In the genomic region with DNA sequence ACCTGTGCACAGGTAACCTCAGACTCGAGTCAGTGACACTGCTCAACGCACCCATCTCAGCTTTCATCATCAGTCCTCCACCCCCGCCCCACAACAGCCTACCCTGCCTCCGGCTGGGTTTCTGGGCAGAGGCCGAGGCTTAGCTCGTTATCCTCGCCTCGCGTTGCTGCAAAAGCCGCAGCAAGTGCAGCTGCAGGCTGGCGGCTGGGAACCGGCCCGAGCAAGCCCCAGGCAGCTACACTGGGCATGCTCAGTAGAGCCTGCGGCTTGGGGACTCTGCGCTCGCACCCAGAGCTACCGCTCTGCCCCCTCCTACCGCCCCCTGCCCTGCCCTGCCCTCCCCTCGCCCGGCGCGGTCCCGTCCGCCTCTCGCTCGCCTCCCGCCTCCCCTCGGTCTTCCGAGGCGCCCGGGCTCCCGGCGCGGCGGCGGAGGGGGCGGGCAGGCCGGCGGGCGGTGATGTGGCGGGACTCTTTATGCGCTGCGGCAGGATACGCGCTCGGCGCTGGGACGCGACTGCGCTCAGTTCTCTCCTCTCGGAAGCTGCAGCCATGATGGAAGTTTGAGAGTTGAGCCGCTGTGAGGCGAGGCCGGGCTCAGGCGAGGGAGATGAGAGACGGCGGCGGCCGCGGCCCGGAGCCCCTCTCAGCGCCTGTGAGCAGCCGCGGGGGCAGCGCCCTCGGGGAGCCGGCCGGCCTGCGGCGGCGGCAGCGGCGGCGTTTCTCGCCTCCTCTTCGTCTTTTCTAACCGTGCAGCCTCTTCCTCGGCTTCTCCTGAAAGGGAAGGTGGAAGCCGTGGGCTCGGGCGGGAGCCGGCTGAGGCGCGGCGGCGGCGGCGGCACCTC, we compare ENCODE assay signal across 8 cellular contexts. TPM values are rescaled to one million over a fixed set of nuclear protein-coding genes. Genes with fewer than 3 reads are reported as not detected.
A peak's percentile ranks its signal among the peaks of the same experiment; 100 is the strongest.
DNase-seq lines count a peak whose midpoint lies in the region; ATAC-seq and TF ChIP-seq lines count a peak whose summit lies in the region.

A gene with protein sequence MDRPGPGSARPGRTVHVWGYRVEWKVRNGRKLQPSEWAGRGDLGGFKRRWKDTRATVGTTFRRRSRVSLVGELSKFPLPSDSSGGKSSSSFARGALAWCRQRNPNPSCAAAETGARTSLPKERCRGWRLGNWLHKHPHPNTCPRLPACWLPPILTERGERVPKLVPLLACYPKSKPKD (minus strand): TSS at position 432 of the 842 bp plus-strand sequence. CDS start 1,046 bp downstream, outside the sequence.
A gene (plus strand): TSS at position 524 of the 842 bp plus-strand sequence. CDS start 845 bp downstream, outside the sequence.

- H3K27me3 ChIP-seq in OCI-LY3 (ENCODE audit: low read depth, low read length) (no peaks in the 10 kb centered on the region), mucosa of rectum (ENCODE audit: control insufficient read depth in 2 of 2, insufficient read depth in 2 of 2, low read length in 2 of 2) (no peaks in the 10 kb centered on the region)

- peak; percentile 32 for ATAC-seq in GM21360 (IDR thresholded peaks at IDR 0.05; ENCODE audit: unreplicated experiment)

- peak within 1 kb of the TSS; percentile 85 for H3K4me2 ChIP-seq in OCI-LY3 (ENCODE audit: low read length)

- H3K27ac ChIP-seq in OCI-LY3 (ENCODE audit: low read length) (peak within 1 kb of the TSS; percentile 86), mucosa of rectum (ENCODE audit: low read depth in 2 of 2, low read length in 2 of 2) (peak within 1 kb of the TSS; percentile 95 to 97)

- H3K79me2 ChIP-seq in OCI-LY3 (ENCODE audit: low read length) = peaks cover 55% of the 10 kb centered on the region

- H3K4me1 ChIP-seq in OCI-LY3 (ENCODE audit: low read length) (peaks cover 27% of the 10 kb centered on the region), mucosa of rectum (ENCODE audit: control insufficient read depth in 2 of 2, insufficient read depth in 2 of 2, low read length in 2 of 2) (peaks cover 14 to 25% of the 10 kb centered on the region in 2 donors)

- peak within 1 kb of the TSS; percentile 74; the same call in 1 of the 2 replicates for H2AFZ ChIP-seq in OCI-LY3 (ENCODE audit: low read depth, low read length)

- H3K4me3 ChIP-seq in OCI-LY3 (ENCODE audit: low read length) (peak within 1 kb of the TSS; percentile 96), epithelial cell of proximal tubule (ENCODE audit: low read depth, low read length) (peak within 1 kb of the TSS; percentile 72), mucosa of rectum (ENCODE audit: low read length in 2 of 2) (peak within 1 kb of the TSS; percentile 99)

- peaks cover 34% of the 10 kb centered on the region for H4K20me1 ChIP-seq in OCI-LY3 (ENCODE audit: insufficient read depth, low read length)

- peak; percentile 88 for DNase-seq in COLO668 (lab: John Stamatoyannopoulos, UW; ENCODE audit: unreplicated experiment)
- peak; percentile 77 for DNase-seq in HuH-7 (ENCODE audit: low spot score)
- DNase-seq in activated T-cell treated with anti-CD3 and anti-CD28 coated beads, Interleukin-2, amount 50 U/mL, for 1 hour = peak; percentile 86
- DNase-seq in epithelial cell of proximal tubule (ENCODE audit: low read depth) = no peak
- DNase-seq in stimulated activated CD8-positive, alpha-beta memory T cell treated with anti-CD3 and anti-CD28 coated beads, Interleukin-4, amount 100 ng/mL, for 1 hour (ENCODE audit: low read depth in 2 of 2, low spot score in 1 of 2) = peak; percentile 55 to 66

- peaks cover 9% of the 10 kb centered on the region for H3K36me3 ChIP-seq in OCI-LY3 (replicated peaks; ENCODE audit: low read depth, low read length)
- no peaks in the 10 kb centered on the region for H3K36me3 ChIP-seq in mucosa of rectum (ENCODE audit: control insufficient read depth in 2 of 2, insufficient read depth in 2 of 2, low read length in 2 of 2)

- H3K9me3 ChIP-seq in OCI-LY3 (ENCODE audit: insufficient read depth, low read length) (no peaks in the 10 kb centered on the region), mucosa of rectum (ENCODE audit: control insufficient read depth in 2 of 2, low read length in 2 of 2) (no peaks in the 10 kb centered on the region)

- H3K9ac ChIP-seq in OCI-LY3 (ENCODE audit: low read length) (peak within 1 kb of the TSS; percentile 91), mucosa of rectum (ENCODE audit: low read depth in 1 of 2, low read length in 2 of 2) (peak within 1 kb of the TSS; percentile 96 to 98)

- TF ChIP-seq CTCF in OCI-LY3 (IDR thresholded peaks at IDR 0.05; ENCODE audit: low read depth, low read length) (no peak), epithelial cell of proximal tubule (conservative IDR thresholded peaks at IDR 0.05; ENCODE audit: low read depth, low read length) (no peak)

RNA-seq across cellular contexts. Expression of the first gene that starts in this region (rescaled TPM):
- 0.06 and 0.36 TPM in 2 replicates for total RNA-seq in epithelial cell of proximal tubule

RNA-seq across cellular contexts. Expression of the second gene that starts in this region (rescaled TPM):
- total RNA-seq in epithelial cell of proximal tubule = 33.4 and 34.5 TPM in 2 replicates
